Comparison of ENCODE assay signal across 8 cellular contexts in genomic region chr12:22715254-22715653, GRCh38.
"Had no signal": no experiment of that assay in that cellular context is flagged by ENCODE, and none has a peak within 500 bp of the region (broad histone marks: within the 10 kb centered on the region; RNA-seq: fewer than 3 reads in every experiment).

No MANE protein-coding gene starts in this region.

- H3K9ac ChIP-seq: KMS-11 had no signal

- FAIRE-seq: H1, H54 had no signal

- H3K4me1 ChIP-seq: HAP-1 had no signal

- H3K36me3 ChIP-seq: HAP-1 had no signal

- H3K4me3 ChIP-seq: GM23338, HAP-1 had no signal

- ATAC-seq: GM23338, HCT116 had no signal

- DNase-seq: IMR-90, KBM-7 had no signal

- H3K27ac Mint-ChIP-seq: GM23338 had no signal

- H3K27ac ChIP-seq: KMS-11 had no signal

- H3K4me2 ChIP-seq: GM23338, KMS-11 had no signal

- H3K9me3 ChIP-seq: HAP-1 had no signal

- H2AFZ ChIP-seq: GM23338 had no signal

- H3K9me3 Mint-ChIP-seq: GM23338 had no signal

- H3K4me3 Mint-ChIP-seq: GM23338 had no signal
